22 cellular contexts compared by ENCODE assay signal in the genomic region with DNA sequence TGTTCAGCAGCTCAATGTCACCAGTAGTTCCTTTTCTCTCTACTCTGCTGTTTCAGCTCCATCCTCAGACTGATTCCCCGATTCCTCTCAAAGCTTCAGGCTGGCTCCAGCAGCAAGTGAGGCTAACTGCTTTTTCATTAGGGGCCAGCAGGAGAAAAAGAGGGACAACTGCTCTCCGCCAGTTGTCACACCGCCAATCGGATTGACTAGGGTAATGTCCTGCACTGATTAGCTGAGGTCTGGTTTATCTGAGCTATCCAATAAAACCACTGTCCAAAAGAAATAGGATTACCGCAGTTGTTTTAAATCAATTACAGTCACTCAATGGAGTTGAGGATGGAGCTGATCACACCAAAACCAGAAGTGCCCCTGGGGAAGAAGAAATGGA.
DNase-seq lines count a peak whose midpoint lies in the region; ATAC-seq and TF ChIP-seq lines count a peak whose summit lies in the region.
"Had no signal": no experiment of that assay in that cellular context is flagged by ENCODE, and none has a peak within 500 bp of the region (broad histone marks: within the 10 kb centered on the region; RNA-seq: fewer than 3 reads in every experiment).

No MANE protein-coding gene starts in this region.

- no peak for TF ChIP-seq POLR2A in transverse colon (IDR thresholded peaks at IDR 0.05)

- H3K4me1 ChIP-seq in KMS-11 (ENCODE audit: low read depth, poor library complexity, severe bottlenecking) = peaks cover 25% of the 10 kb centered on the region
- H3K4me1 ChIP-seq in transverse colon = peaks cover 3 to 35% (median 23%) of the 10 kb centered on the region in 4 donors
- no peaks in the 10 kb centered on the region for H3K4me1 ChIP-seq in aorta (ENCODE audit: control insufficient read depth in 1 of 2, insufficient read depth in 2 of 2, low read length in 2 of 2)
- H3K4me1 ChIP-seq: BLaER1, Caco-2 had no signal

- DNase-seq in WERI-Rb-1 = peak; percentile 80
- no peak for DNase-seq in left colon
- no peak for DNase-seq in transverse colon
- DNase-seq in aorta = no peak
- DNase-seq in natural killer cell = no peak
- DNase-seq in DMS79 (lab: John Stamatoyannopoulos, UW) = no peak
- DNase-seq: Caco-2; CD4-positive, alpha-beta memory T cell; DMS 273 treated with DMSO at 0.1 percent for 48 hours; DND-41; H9; Kasumi-1; NCI-H1417 treated with DMSO at 0.1 percent for 48 hours; NCI-H187; NCI-H446 treated with DMSO at 0.1 percent for 48 hours; NCI-H526 treated with DMSO at 0.1 percent for 48 hours; PC-9; RPMI8226; SHP77 treated with DMSO at 0.1 percent for 48 hours had no signal

- H3K4me1 Mint-ChIP-seq in natural killer cell = no peaks in the 10 kb centered on the region
- H3K4me1 Mint-ChIP-seq: CD4-positive, alpha-beta memory T cell; IgD-negative memory B cell had no signal

- no peak overlapping the region for H3K9ac ChIP-seq in KMS-11
- H3K9ac ChIP-seq: BLaER1 had no signal

- H3K4me2 ChIP-seq in KMS-11 = peak overlapping the region; percentile 46; the same call in 1 of the 2 replicates
- H3K4me2 ChIP-seq: BLaER1, PC-9 had no signal

- H3K4me3 ChIP-seq in KMS-11 (IDR thresholded peaks at IDR 0.05; ENCODE audit: insufficient read depth, low read depth, low read length) (no peak overlapping the region), WERI-Rb-1 (ENCODE audit: low read depth, low read length) (peak overlapping the region; percentile 24), transverse colon (no peak overlapping the region), aorta (ENCODE audit: low read length in 2 of 2) (no peak overlapping the region)
- H3K4me3 ChIP-seq: BLaER1, PC-9 had no signal

- TF ChIP-seq EP300 in transverse colon (IDR thresholded peaks at IDR 0.05; ENCODE audit: low read depth) = no peak

- H4K20me1 ChIP-seq in KMS-11 (ENCODE audit: insufficient read depth) = no peaks in the 10 kb centered on the region
- H4K20me1 ChIP-seq: BLaER1 had no signal

- H3K36me3 Mint-ChIP-seq in natural killer cell = no peaks in the 10 kb centered on the region
- H3K36me3 Mint-ChIP-seq: CD4-positive, alpha-beta memory T cell; IgD-negative memory B cell had no signal

- intact Hi-C loops in left colon (cut with DNase I, micrococcal nuclease) = no loop called here
- intact Hi-C loops in transverse colon (cut with DNase I; ENCODE audit: low total_unique reads) = no loop called here
- intact Hi-C loops in aorta (cut with DNase I) = no loop called here
- intact Hi-C loops in natural killer cell (cut with micrococcal nuclease) = no loop called here

- TF ChIP-seq CTCF in KMS-11 (conservative IDR thresholded peaks at IDR 0.05; ENCODE audit: low read depth, low read length) (no peak), WERI-Rb-1 (IDR thresholded peaks at IDR 0.05; ENCODE audit: low read depth, low read length) (no peak), transverse colon (IDR thresholded peaks at IDR 0.05) (no peak), natural killer cell (IDR thresholded peaks at IDR 0.05) (no peak)

- H3K79me2 ChIP-seq in KMS-11 (ENCODE audit: insufficient read depth, low read depth) = no peaks in the 10 kb centered on the region

- no peaks in the 10 kb centered on the region for H3K9me3 Mint-ChIP-seq in natural killer cell
- H3K9me3 Mint-ChIP-seq: CD4-positive, alpha-beta memory T cell; H9; IgD-negative memory B cell had no signal

- ATAC-seq in left colon (peak; percentile 19), aorta (ENCODE audit: low FRiP score) (no peak), natural killer cell (no peak)

- H3K36me3 ChIP-seq in KMS-11 (ENCODE audit: insufficient read depth) = no peaks in the 10 kb centered on the region
- H3K36me3 ChIP-seq in WERI-Rb-1 = no peaks in the 10 kb centered on the region
- H3K36me3 ChIP-seq in transverse colon = no peaks in the 10 kb centered on the region
- H3K36me3 ChIP-seq in aorta (ENCODE audit: control insufficient read depth in 1 of 2, insufficient read depth in 2 of 2, low read length in 1 of 2) = no peaks in the 10 kb centered on the region
- H3K36me3 ChIP-seq: BLaER1 had no signal

- in situ Hi-C loops in transverse colon (cut with MboI; ENCODE audit: low pct_ligation_motif_present in 1 of 4, low pct_unique_long_range_greater_than_20kb in 1 of 4, low sequenced_read_pairs in 3 of 4) = no loop called here

- H3K9me3 ChIP-seq in WERI-Rb-1 (ENCODE audit: severe bottlenecking) = no peaks in the 10 kb centered on the region
- H3K9me3 ChIP-seq in transverse colon = no peaks in the 10 kb centered on the region
- no peaks in the 10 kb centered on the region for H3K9me3 ChIP-seq in aorta (ENCODE audit: control insufficient read depth, low read length)
- H3K9me3 ChIP-seq: BLaER1, Caco-2 had no signal

- no peaks in the 10 kb centered on the region for H3K27me3 ChIP-seq in KMS-11 (ENCODE audit: insufficient read depth, low read depth)
- H3K27me3 ChIP-seq in WERI-Rb-1 (ENCODE audit: insufficient read depth, low read depth, severe bottlenecking) = no peaks in the 10 kb centered on the region
- no peaks in the 10 kb centered on the region for H3K27me3 ChIP-seq in transverse colon
- H3K27me3 ChIP-seq in aorta (ENCODE audit: control insufficient read depth in 1 of 2, insufficient read depth in 2 of 2, low read length in 1 of 2) = no peaks in the 10 kb centered on the region
- H3K27me3 ChIP-seq: BLaER1 had no signal

- 67% methylated on average over 5 of the region's 5 CpGs; no CpG with 5 or more reads in 1 of the 2 donors for WGBS in transverse colon (ENCODE audit: low coverage in 1 of 2), 2 donors
- 95 to 100% methylated on average over 5 of the region's 5 CpGs for WGBS in aorta, 2 donors

- H3K27ac ChIP-seq in KMS-11 = peak overlapping the region; percentile 29; the same call in 1 of the 2 replicates
- peak overlapping the region; percentile 15; the same call in 1 of the 2 replicates for H3K27ac ChIP-seq in WERI-Rb-1
- H3K27ac ChIP-seq in transverse colon = peak overlapping the region; percentile 40 to 82 (median 70)
- H3K27ac ChIP-seq in aorta (ENCODE audit: low read depth in 1 of 2, low read length in 2 of 2) = no peak overlapping the region
- H3K27ac ChIP-seq: BLaER1, PC-9 had no signal

- H3K27ac Mint-ChIP-seq in natural killer cell = no peak overlapping the region
- H3K27ac Mint-ChIP-seq: CD4-positive, alpha-beta memory T cell; H9; IgD-negative memory B cell had no signal

- H3K27me3 Mint-ChIP-seq in natural killer cell (ENCODE audit: low read depth in 2 of 2) = peaks cover under 1 to 5% of the 10 kb centered on the region in 2 donors

- peak overlapping the region; percentile 40; the same call in 1 of the 2 replicates for H2AFZ ChIP-seq in KMS-11 (ENCODE audit: low read depth)
- H2AFZ ChIP-seq: PC-9 had no signal

- no peak overlapping the region for H3K4me3 Mint-ChIP-seq in natural killer cell
- H3K4me3 Mint-ChIP-seq: CD4-positive, alpha-beta memory T cell; H9; IgD-negative memory B cell had no signal

Comparison
In these comparisons a context has a peak if more than half of its experiments do, and no peak if none do; other contexts are left out.
1. H3K27ac ChIP-seq: peak in KMS-11 (single experiment), WERI-Rb-1 (single experiment) and transverse colon (4 of 4); none in aorta (0 of 2).